In the genomic region with DNA sequence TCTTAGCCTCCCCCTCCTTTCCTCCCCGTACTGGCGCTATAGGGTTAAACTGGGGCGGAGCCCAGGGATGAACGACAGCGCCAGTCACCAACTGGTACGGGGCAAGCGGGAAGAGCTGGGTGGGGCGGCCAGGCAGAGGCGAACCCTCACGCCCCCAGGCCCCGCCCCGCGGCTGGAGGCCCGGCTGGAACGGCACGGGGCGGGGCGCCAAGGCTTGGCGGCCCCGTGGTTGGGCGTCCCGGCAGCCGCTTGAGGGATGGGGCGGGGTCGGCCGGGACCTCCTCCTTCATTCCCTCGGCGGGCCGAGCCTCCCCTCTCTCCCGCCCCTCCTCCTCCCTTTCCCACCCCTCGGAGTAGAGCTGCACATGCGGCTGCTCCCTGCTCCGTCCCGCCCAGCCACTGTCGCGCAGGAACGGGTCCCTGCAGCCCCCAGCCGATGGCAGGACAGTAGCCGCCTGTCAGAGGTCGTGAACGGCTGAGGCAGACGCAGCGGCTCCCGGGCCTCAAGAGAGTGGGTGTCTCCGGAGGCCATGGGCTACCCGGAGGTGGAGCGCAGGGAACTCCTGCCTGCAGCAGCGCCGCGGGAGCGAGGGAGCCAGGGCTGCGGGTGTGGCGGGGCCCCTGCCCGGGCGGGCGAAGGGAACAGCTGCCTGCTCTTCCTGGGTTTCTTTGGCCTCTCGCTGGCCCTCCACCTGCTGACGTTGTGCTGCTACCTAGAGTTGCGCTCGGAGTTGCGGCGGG, we compare ENCODE assay signal across 8 cellular contexts. TPM values are rescaled to one million over a fixed set of nuclear protein-coding genes. Genes with fewer than 3 reads are reported as not detected.
DNase-seq lines count a peak whose midpoint lies in the region; ATAC-seq and TF ChIP-seq lines count a peak whose summit lies in the region.

Gene EDA (plus strand): TSS at position 335 of the 741 bp plus-strand sequence.

- TF ChIP-seq POLR2A in heart left ventricle (IDR thresholded peaks at IDR 0.05) (no peak), ovary (IDR thresholded peaks at IDR 0.05) (no peak)

- peak within 1 kb of the TSS; percentile 23 for H3K9ac ChIP-seq in HUES6 (ENCODE audit: low read length)

- CTCF ChIA-PET in A673 (lab: Charles Lee), result interaction anchor here (0.6 kb wide), 1 partner anchor 192 kb away, joined by 3 read pairs; no protein-coding TSS in a partner anchor

- peak; percentile 84 for ATAC-seq in GM19023 (IDR thresholded peaks at IDR 0.05; ENCODE audit: unreplicated experiment)
- ATAC-seq in heart left ventricle, result peak; percentile 96 to 99 (median 98)
- peak; percentile 90 for ATAC-seq in thoracic aorta (ENCODE audit: insufficient number of reproducible peaks, low FRiP score, low read depth)

- no peaks in the 10 kb centered on the region for H3K27me3 ChIP-seq in A673 (replicated peaks; ENCODE audit: insufficient read depth, low read depth, low read length, poor library complexity)
- peaks cover 18% of the 10 kb centered on the region for H3K27me3 ChIP-seq in HUES6 (ENCODE audit: control insufficient read depth, insufficient read depth, low read length)
- H3K27me3 ChIP-seq in heart left ventricle, result peaks cover 0 to 20% (median 0%) of the 10 kb centered on the region in 9 donors
- no peaks in the 10 kb centered on the region for H3K27me3 ChIP-seq in ovary
- no peaks in the 10 kb centered on the region for H3K27me3 ChIP-seq in thoracic aorta (replicated peaks; ENCODE audit: insufficient read depth)

- no peak for TF ChIP-seq EP300 in ovary (IDR thresholded peaks at IDR 0.05)

- H3K4me1 ChIP-seq in A673 (ENCODE audit: insufficient read depth, low read length, poor library complexity, severe bottlenecking) (no peaks in the 10 kb centered on the region), HUES6 (ENCODE audit: control insufficient read depth, insufficient read depth, low read length) (peaks cover 2% of the 10 kb centered on the region; the same call in 1 of the 2 replicates), heart left ventricle (peaks cover 0 to 16% (median 0%) of the 10 kb centered on the region in 12 donors), ovary (ENCODE audit: insufficient read depth) (no peaks in the 10 kb centered on the region), thoracic aorta (ENCODE audit: control insufficient read depth in 1 of 2, low read depth in 2 of 2) (no peaks in the 10 kb centered on the region)

- intact Hi-C loops in A673 (cut with micrococcal nuclease; ENCODE audit: unreplicated experiment), result loop anchor here (2.0 to 5.0 kb wide), 2 partner anchors 124 to 191 kb away; no protein-coding TSS in a partner anchor
- intact Hi-C loops in heart left ventricle (cut with DNase I), result loop anchor here (5.0 to 10.0 kb wide), 10 partner anchors 51 to 481 kb away; no protein-coding TSS in a partner anchor
- intact Hi-C loops in ovary (cut with DNase I), result loop anchor here in 1 of 4 donors (5.0 kb wide), 1 partner anchor 79 kb away; no protein-coding TSS in a partner anchor

- H3K36me3 ChIP-seq in A673 (ENCODE audit: insufficient read depth, low read length, poor library complexity, severe bottlenecking), result no peaks in the 10 kb centered on the region
- H3K36me3 ChIP-seq in HUES6 (ENCODE audit: control insufficient read depth, insufficient read depth, low read length), result no peaks in the 10 kb centered on the region
- H3K36me3 ChIP-seq in heart left ventricle, result no peaks in the 10 kb centered on the region
- H3K36me3 ChIP-seq in ovary, result no peaks in the 10 kb centered on the region
- H3K36me3 ChIP-seq in thoracic aorta, result no peaks in the 10 kb centered on the region

- DNase-seq in A673 (ENCODE audit: low spot score), result peak; percentile 94
- DNase-seq in SW480 (ENCODE audit: low spot score), result peak; percentile 86
- peak; percentile 55 for DNase-seq in amniotic epithelial cell (ENCODE audit: low read depth)
- DNase-seq in heart left ventricle, result peak; percentile 88 to 92 (median 89)
- peak; percentile 82 to 91 (median 86) for DNase-seq in ovary
- DNase-seq in thoracic aorta (ENCODE audit: low spot score), result peak; percentile 24

- 0 to 45% (median 19%) methylated on average over 36 to 61 of the region's 62 CpGs for WGBS in heart left ventricle, 4 donors
- WGBS in ovary, 3 donors, result 29 to 43% (median 33%) methylated on average over 47 to 62 of the region's 62 CpGs

- H3K4me3 ChIP-seq in A673 (ENCODE audit: low read depth, low read length, poor library complexity, severe bottlenecking), result peak within 1 kb of the TSS; percentile 50
- peak within 1 kb of the TSS; percentile 93 for H3K4me3 ChIP-seq in HUES6 (ENCODE audit: low read depth, low read length)
- H3K4me3 ChIP-seq in heart left ventricle, result peak within 1 kb of the TSS; percentile 51 to 90 (median 66)
- H3K4me3 ChIP-seq in ovary, result peak within 1 kb of the TSS; percentile 50
- peak within 1 kb of the TSS; percentile 82 for H3K4me3 ChIP-seq in thoracic aorta

- BruUV-seq in A673 (replicated peaks; lab: Mats Ljungman, UMichigan), result no TSS peak

- no peak within 1 kb of the TSS for H3K27ac ChIP-seq in A673 (ENCODE audit: low read depth, low read length, poor library complexity, severe bottlenecking)
- H3K27ac ChIP-seq in HUES6 (ENCODE audit: low read depth, low read length), result no peak within 1 kb of the TSS; the same call in 1 of the 2 replicates
- peak within 1 kb of the TSS in 9 of 12 donors; percentile 39 to 64 (median 56) for H3K27ac ChIP-seq in heart left ventricle
- no peak within 1 kb of the TSS for H3K27ac ChIP-seq in ovary
- no peak within 1 kb of the TSS for H3K27ac ChIP-seq in thoracic aorta

- POLR2A ChIA-PET in A673 (lab: Charles Lee; ENCODE audit: low non-redundant PET), result no interaction called here

- TF ChIP-seq CTCF in A673 (conservative IDR thresholded peaks at IDR 0.05; ENCODE audit: low read depth, low read length), result no peak
- no peak for TF ChIP-seq CTCF in heart left ventricle (IDR thresholded peaks at IDR 0.05)
- TF ChIP-seq CTCF in ovary (IDR thresholded peaks at IDR 0.05), result no peak
- TF ChIP-seq CTCF in thoracic aorta (IDR thresholded peaks at IDR 0.05), result no peak

- H3K9me3 ChIP-seq in A673 (ENCODE audit: low read depth, low read length, poor library complexity, severe bottlenecking) (no peaks in the 10 kb centered on the region), HUES6 (ENCODE audit: control insufficient read depth, insufficient read depth, low read depth, low read length) (no peaks in the 10 kb centered on the region; the same call in 1 of the 2 replicates), heart left ventricle (no peaks in the 10 kb centered on the region), ovary (no peaks in the 10 kb centered on the region), thoracic aorta (no peaks in the 10 kb centered on the region)

RNA-seq across cellular contexts. Expression of gene EDA, which starts in this region (rescaled TPM):
- total RNA-seq in A673 (2021), result 2.6 and 3.3 TPM in 2 replicates
- total RNA-seq in heart left ventricle, result 10 to 100 TPM in 2 of 9 donors, 1 to 10 TPM in 7; 4.2 to 13.6 (median 6.3) TPM
- polyA plus RNA-seq in heart left ventricle, result 1 to 10 TPM; 2.1 to 6.3 TPM
- total RNA-seq in ovary, result 1 to 10 TPM; 5.6 to 9.3 (median 8.5) TPM
- 1 to 10 TPM; 4.5 to 8.4 TPM for polyA plus RNA-seq in ovary
- total RNA-seq in thoracic aorta, result 1 to 10 TPM; 2.0 to 6.1 TPM

Comparison
In these comparisons a context has a peak if more than half of its experiments do, and no peak if none do; other contexts are left out.
1. DNase-seq: peak in every context shown above with its lines; median percentile 94 in A673; 89 in heart left ventricle; 86 in SW480; 86 in ovary; 55 in amniotic epithelial cell; 24 in thoracic aorta.
2. H3K27ac ChIP-seq: peak in heart left ventricle (9 of 12); none in A673 (single experiment), HUES6 (single experiment), ovary (0 of 2) and thoracic aorta (0 of 2).
3. Peak in every context shown above with its lines, with median percentiles within 50 percentile points of each other: H3K4me3 ChIP-seq and ATAC-seq.